Comparison of ENCODE assay signal across 1 cellular context in genomic region chr6:154737424-154737823, GRCh38.
TF ChIP-seq lines count a peak whose summit lies in the region.

No MANE protein-coding gene starts in this region.

TF ChIP-seq in H1, 55 proteins besides CTCF, POLR2A, EP300 and RAD21:
- TF ChIP-seq TCF12 (IDR thresholded peaks at IDR 0.05; ENCODE audit: low read depth, low read length) (no peak), USF2 (IDR thresholded peaks at IDR 0.05; ENCODE audit: low read length) (no peak), SIRT6 (IDR thresholded peaks at IDR 0.05; ENCODE audit: low read length) (no peak), POLR2AphosphoS5 (IDR thresholded peaks at IDR 0.05; ENCODE audit: low read depth, low read length) (peak; percentile 59; the same call in 1 of the 2 replicates)
TF ChIP-seq in H1: peak in this region for 1.
